ENCODE assay signal across 1 cellular context in genomic region chr10:27504007-27504890, GRCh38.
TF ChIP-seq lines count a peak whose summit lies in the region.

RAB18 (plus strand) TSS chr10:27504304; CDS start chr10:27504370, 66 bp downstream.

TF ChIP-seq in HepG2, 621 proteins besides CTCF, POLR2A, EP300 and RAD21 (continued from another document and continues in another):
- TF ChIP-seq AHDC1 (CRISPR knock-in tag; IDR thresholded peaks at IDR 0.05; ENCODE audit: borderline replicate concordance) (peak; percentile 39; the same call in 1 of the 2 replicates), SKIL (CRISPR knock-in tag; IDR thresholded peaks at IDR 0.05; ENCODE audit: borderline replicate concordance) (no peak), ZMYM4 (CRISPR knock-in tag; IDR thresholded peaks at IDR 0.05) (peak; percentile 98), TRIM24 (CRISPR knock-in tag; IDR thresholded peaks at IDR 0.05) (no peak), POLR2AphosphoS2 (IDR thresholded peaks at IDR 0.05; ENCODE audit: low read depth, low read length) (no peak), ZNF143 (CRISPR knock-in tag; IDR thresholded peaks at IDR 0.05) (peak; percentile 92), ZNF784 (CRISPR knock-in tag; IDR thresholded peaks at IDR 0.05; ENCODE audit: borderline replicate concordance) (0 out of 2 replicates have a peak, but pooled peaks have one; percentile 42), NFKB2 (CRISPR knock-in tag; IDR thresholded peaks at IDR 0.05; ENCODE audit: borderline replicate concordance) (peak; percentile 94; the same call in 1 of the 2 replicates), IKZF4 (CRISPR knock-in tag; IDR thresholded peaks at IDR 0.05; ENCODE audit: borderline replicate concordance, low read depth, not compliant biosample characterization) (peak; percentile 35), ADNP (CRISPR knock-in tag; IDR thresholded peaks at IDR 0.05) (0 out of 2 replicates have a peak, but pooled peaks have one; percentile 36), ZNF432 (CRISPR knock-in tag; IDR thresholded peaks at IDR 0.05; ENCODE audit: borderline replicate concordance) (peak; percentile 77; the same call in 1 of the 2 replicates), ZFP62 (CRISPR knock-in tag; IDR thresholded peaks at IDR 0.05) (no peak), MXD3 (CRISPR knock-in tag; IDR thresholded peaks at IDR 0.05) (no peak; the same call in 1 of the 2 replicates), CAMTA2 (CRISPR knock-in tag; IDR thresholded peaks at IDR 0.05; ENCODE audit: borderline replicate concordance) (no peak), NAIF1 (CRISPR knock-in tag; IDR thresholded peaks at IDR 0.05; ENCODE audit: borderline replicate concordance) (peak; percentile 80; the same call in 1 of the 2 replicates), CSRNP2 (CRISPR knock-in tag; conservative IDR thresholded peaks at IDR 0.05; ENCODE audit: low read depth) (no peak), THAP9 (CRISPR knock-in tag; IDR thresholded peaks at IDR 0.05; ENCODE audit: borderline replicate concordance) (peak; percentile 89; the same call in 1 of the 2 replicates), ZNF510 (CRISPR knock-in tag; IDR thresholded peaks at IDR 0.05; ENCODE audit: low read depth) (peak; percentile 78; the same call in 1 of the 2 replicates), ZNF644 (CRISPR knock-in tag; IDR thresholded peaks at IDR 0.05; ENCODE audit: low read depth) (0 out of 2 replicates have a peak, but pooled peaks have one; percentile 55), NCOA2 (CRISPR knock-in tag; IDR thresholded peaks at IDR 0.05) (no peak), ZSCAN21 (CRISPR knock-in tag; IDR thresholded peaks at IDR 0.05; ENCODE audit: borderline replicate concordance) (peak; percentile 35; the same call in 1 of the 2 replicates), TMF1 (CRISPR knock-in tag; IDR thresholded peaks at IDR 0.05; ENCODE audit: low read depth) (no peak), WIZ (CRISPR knock-in tag; IDR thresholded peaks at IDR 0.05) (peak; percentile 96), IRF2 (CRISPR knock-in tag; IDR thresholded peaks at IDR 0.05) (peak; percentile 79; the same call in 1 of the 2 replicates), CCDC6 (CRISPR knock-in tag; IDR thresholded peaks at IDR 0.05) (0 out of 2 replicates have a peak, but pooled peaks have one; percentile 72), REL (CRISPR knock-in tag; conservative IDR thresholded peaks at IDR 0.05) (no peak), ZNF704 (CRISPR knock-in tag; IDR thresholded peaks at IDR 0.05; ENCODE audit: borderline replicate concordance) (peak; percentile 90; the same call in 1 of the 2 replicates), LCORL (IDR thresholded peaks at IDR 0.05) (no peak), LCORL (CRISPR knock-in tag; IDR thresholded peaks at IDR 0.05) (peak; percentile 56; the same call in 1 of the 2 replicates), HCFC1 (IDR thresholded peaks at IDR 0.05; ENCODE audit: low read depth, low read length) (peak; percentile 66), CBX2 (IDR thresholded peaks at IDR 0.05; ENCODE audit: low read depth, low read length) (no peak), CBX2 (CRISPR knock-in tag; IDR thresholded peaks at IDR 0.05; ENCODE audit: low read depth) (no peak), ZNF337 (CRISPR knock-in tag; IDR thresholded peaks at IDR 0.05; ENCODE audit: borderline replicate concordance, low read depth) (peak; percentile 58; the same call in 1 of the 2 replicates), ZNF691 (CRISPR knock-in tag; IDR thresholded peaks at IDR 0.05; ENCODE audit: borderline replicate concordance, low read depth) (peak; percentile 87; the same call in 1 of the 2 replicates), ARID5B (CRISPR knock-in tag; IDR thresholded peaks at IDR 0.05) (peak; percentile 23), FOXA3 (CRISPR knock-in tag; IDR thresholded peaks at IDR 0.05) (peak; percentile 52; the same call in 1 of the 2 replicates), ZNF569 (CRISPR knock-in tag; IDR thresholded peaks at IDR 0.05; ENCODE audit: borderline replicate concordance) (peak; percentile 68; the same call in 1 of the 2 replicates)
